Comparison of ENCODE assay signal across 1 cellular context in the genomic region with DNA sequence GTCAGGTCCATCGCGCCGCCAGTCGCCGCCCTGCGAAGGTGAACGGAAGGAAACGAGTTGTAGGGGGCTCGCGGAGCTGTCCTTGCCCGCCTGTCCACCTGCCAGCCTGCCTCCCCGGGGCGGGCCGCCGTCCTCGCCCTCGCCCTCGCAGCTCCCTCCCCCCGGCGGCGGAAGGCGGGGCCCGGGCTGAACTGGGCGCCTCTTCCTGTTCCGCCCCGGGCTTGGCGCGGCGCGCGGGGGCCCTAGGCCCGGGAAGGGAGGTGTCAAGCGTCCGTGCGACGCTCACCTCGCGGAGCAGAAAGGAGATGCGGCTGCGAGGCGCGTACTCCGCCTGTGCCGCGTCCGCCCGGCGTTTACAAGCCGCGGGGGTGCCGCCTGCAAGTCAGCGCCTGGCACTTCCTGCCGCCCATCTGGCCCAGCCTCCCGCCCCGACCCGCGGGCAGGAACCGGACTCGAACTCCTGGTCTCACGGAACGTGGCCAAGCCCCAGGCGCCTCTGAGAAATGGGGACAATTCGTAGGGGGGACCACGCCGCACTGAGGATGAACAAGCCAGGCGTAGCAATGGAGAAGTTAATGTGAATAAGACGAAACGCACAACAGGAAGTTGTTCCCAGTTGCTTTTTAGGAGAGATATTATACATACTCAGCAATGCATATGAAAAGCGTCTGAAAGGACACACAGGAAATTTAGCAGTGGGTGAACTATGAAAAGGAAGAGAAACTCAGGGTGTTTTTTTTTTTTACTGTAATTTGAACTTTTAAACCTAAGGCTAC.
TF ChIP-seq lines count a peak whose summit lies in the region.

Gene CNPPD1 (minus strand): TSS at position 108 of the 776 bp plus-strand sequence. CDS start 97 bp downstream, at position 11.

TF ChIP-seq in GM23338, 12 proteins besides CTCF, POLR2A, EP300 and RAD21 (continued from another document):
- TF ChIP-seq, protein P1, sequence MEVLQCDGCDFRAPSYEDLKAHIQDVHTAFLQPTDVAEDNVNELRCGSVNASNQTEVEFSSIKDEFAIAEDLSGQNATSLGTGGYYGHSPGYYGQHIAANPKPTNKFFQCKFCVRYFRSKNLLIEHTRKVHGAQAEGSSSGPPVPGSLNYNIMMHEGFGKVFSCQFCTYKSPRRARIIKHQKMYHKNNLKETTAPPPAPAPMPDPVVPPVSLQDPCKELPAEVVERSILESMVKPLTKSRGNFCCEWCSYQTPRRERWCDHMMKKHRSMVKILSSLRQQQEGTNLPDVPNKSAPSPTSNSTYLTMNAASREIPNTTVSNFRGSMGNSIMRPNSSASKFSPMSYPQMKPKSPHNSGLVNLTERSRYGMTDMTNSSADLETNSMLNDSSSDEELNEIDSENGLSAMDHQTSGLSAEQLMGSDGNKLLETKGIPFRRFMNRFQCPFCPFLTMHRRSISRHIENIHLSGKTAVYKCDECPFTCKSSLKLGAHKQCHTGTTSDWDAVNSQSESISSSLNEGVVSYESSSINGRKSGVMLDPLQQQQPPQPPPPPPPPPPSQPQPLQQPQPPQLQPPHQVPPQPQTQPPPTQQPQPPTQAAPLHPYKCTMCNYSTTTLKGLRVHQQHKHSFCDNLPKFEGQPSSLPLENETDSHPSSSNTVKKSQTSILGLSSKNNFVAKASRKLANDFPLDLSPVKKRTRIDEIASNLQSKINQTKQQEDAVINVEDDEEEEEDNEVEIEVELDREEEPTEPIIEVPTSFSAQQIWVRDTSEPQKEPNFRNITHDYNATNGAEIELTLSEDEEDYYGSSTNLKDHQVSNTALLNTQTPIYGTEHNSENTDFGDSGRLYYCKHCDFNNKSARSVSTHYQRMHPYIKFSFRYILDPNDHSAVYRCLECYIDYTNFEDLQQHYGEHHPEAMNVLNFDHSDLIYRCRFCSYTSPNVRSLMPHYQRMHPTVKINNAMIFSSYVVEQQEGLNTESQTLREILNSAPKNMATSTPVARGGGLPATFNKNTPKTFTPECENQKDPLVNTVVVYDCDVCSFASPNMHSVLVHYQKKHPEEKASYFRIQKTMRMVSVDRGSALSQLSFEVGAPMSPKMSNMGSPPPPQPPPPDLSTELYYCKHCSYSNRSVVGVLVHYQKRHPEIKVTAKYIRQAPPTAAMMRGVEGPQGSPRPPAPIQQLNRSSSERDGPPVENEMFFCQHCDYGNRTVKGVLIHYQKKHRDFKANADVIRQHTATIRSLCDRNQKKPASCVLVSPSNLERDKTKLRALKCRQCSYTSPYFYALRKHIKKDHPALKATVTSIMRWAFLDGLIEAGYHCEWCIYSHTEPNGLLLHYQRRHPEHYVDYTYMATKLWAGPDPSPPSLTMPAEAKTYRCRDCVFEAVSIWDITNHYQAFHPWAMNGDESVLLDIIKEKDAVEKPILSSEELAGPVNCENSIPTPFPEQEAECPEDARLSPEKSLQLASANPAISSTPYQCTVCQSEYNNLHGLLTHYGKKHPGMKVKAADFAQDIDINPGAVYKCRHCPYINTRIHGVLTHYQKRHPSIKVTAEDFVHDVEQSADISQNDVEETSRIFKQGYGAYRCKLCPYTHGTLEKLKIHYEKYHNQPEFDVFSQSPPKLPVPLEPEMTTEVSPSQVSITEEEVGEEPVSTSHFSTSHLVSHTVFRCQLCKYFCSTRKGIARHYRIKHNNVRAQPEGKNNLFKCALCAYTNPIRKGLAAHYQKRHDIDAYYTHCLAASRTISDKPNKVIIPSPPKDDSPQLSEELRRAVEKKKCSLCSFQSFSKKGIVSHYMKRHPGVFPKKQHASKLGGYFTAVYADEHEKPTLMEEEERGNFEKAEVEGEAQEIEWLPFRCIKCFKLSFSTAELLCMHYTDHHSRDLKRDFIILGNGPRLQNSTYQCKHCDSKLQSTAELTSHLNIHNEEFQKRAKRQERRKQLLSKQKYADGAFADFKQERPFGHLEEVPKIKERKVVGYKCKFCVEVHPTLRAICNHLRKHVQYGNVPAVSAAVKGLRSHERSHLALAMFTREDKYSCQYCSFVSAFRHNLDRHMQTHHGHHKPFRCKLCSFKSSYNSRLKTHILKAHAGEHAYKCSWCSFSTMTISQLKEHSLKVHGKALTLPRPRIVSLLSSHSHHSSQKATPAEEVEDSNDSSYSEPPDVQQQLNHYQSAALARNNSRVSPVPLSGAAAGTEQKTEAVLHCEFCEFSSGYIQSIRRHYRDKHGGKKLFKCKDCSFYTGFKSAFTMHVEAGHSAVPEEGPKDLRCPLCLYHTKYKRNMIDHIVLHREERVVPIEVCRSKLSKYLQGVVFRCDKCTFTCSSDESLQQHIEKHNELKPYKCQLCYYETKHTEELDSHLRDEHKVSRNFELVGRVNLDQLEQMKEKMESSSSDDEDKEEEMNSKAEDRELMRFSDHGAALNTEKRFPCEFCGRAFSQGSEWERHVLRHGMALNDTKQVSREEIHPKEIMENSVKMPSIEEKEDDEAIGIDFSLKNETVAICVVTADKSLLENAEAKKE (CRISPR knock-in tag; IDR thresholded peaks at IDR 0.05), result no peak
- TF ChIP-seq, protein P2, sequence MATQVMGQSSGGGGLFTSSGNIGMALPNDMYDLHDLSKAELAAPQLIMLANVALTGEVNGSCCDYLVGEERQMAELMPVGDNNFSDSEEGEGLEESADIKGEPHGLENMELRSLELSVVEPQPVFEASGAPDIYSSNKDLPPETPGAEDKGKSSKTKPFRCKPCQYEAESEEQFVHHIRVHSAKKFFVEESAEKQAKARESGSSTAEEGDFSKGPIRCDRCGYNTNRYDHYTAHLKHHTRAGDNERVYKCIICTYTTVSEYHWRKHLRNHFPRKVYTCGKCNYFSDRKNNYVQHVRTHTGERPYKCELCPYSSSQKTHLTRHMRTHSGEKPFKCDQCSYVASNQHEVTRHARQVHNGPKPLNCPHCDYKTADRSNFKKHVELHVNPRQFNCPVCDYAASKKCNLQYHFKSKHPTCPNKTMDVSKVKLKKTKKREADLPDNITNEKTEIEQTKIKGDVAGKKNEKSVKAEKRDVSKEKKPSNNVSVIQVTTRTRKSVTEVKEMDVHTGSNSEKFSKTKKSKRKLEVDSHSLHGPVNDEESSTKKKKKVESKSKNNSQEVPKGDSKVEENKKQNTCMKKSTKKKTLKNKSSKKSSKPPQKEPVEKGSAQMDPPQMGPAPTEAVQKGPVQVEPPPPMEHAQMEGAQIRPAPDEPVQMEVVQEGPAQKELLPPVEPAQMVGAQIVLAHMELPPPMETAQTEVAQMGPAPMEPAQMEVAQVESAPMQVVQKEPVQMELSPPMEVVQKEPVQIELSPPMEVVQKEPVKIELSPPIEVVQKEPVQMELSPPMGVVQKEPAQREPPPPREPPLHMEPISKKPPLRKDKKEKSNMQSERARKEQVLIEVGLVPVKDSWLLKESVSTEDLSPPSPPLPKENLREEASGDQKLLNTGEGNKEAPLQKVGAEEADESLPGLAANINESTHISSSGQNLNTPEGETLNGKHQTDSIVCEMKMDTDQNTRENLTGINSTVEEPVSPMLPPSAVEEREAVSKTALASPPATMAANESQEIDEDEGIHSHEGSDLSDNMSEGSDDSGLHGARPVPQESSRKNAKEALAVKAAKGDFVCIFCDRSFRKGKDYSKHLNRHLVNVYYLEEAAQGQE (IDR thresholded peaks at IDR 0.05; ENCODE audit: unreplicated experiment), result no peak
- TF ChIP-seq JUNB (IDR thresholded peaks at IDR 0.05; ENCODE audit: unreplicated experiment), result no peak
- TF ChIP-seq NANOG (IDR thresholded peaks at IDR 0.05; ENCODE audit: borderline replicate concordance), result no peak
- no peak for TF ChIP-seq EZH2 (IDR thresholded peaks at IDR 0.05; ENCODE audit: low read depth, unreplicated experiment)
- TF ChIP-seq, protein P3, sequence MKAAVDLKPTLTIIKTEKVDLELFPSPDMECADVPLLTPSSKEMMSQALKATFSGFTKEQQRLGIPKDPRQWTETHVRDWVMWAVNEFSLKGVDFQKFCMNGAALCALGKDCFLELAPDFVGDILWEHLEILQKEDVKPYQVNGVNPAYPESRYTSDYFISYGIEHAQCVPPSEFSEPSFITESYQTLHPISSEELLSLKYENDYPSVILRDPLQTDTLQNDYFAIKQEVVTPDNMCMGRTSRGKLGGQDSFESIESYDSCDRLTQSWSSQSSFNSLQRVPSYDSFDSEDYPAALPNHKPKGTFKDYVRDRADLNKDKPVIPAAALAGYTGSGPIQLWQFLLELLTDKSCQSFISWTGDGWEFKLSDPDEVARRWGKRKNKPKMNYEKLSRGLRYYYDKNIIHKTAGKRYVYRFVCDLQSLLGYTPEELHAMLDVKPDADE (IDR thresholded peaks at IDR 0.05), result 0 out of 2 replicates have a peak, but pooled peaks have one; percentile 49
